In the genomic region with DNA sequence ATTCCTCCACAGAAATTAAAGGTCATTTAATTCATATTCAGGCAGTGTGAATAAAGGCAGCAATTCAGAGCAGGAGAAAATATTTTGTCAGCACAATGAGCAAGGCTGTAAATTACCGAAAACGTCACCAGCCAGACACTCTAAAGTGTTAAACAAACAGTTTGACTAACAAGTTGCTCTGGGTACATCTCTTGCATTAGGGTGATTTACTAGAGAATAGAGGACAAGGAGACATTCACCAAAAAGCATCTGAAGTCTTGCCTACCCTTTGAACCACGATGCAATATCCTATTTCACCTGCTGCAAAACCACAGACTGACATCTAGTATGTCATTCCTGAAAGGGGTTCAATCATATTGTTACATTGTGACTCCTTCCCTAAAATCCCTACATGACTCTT, we compare ENCODE assay signal across 19 cellular contexts. TPM values are rescaled to one million over a fixed set of nuclear protein-coding genes. Genes with fewer than 3 reads are reported as not detected.
A peak's percentile ranks its signal among the peaks of the same experiment; 100 is the strongest.
DNase-seq lines count a peak whose midpoint lies in the region; ATAC-seq, FAIRE-seq and TF ChIP-seq lines count a peak whose summit lies in the region.
"Had no signal": no experiment of that assay in that cellular context is flagged by ENCODE, and none has a peak within 500 bp of the region (broad histone marks: within the 10 kb centered on the region; RNA-seq: fewer than 3 reads in every experiment).

No MANE protein-coding gene starts in this region.

- no peak overlapping the region for H3K4me3 Mint-ChIP-seq in activated T-cell treated with anti-CD3 and anti-CD28 coated beads, Interleukin-2, amount 50 U/mL, for 4 hours
- H3K4me3 Mint-ChIP-seq: B cell; CD4-positive, alpha-beta T cell; T-helper 2 cell treated with Interferon-gamma antibody and Interleukin-4, amounts not matched to agents 5 μg/mL and 100 μg/mL, for 36 hours had no signal

- no peaks in the 10 kb centered on the region for H3K4me1 Mint-ChIP-seq in activated T-cell treated with anti-CD3 and anti-CD28 coated beads, Interleukin-2, amount 50 U/mL, for 4 hours (ENCODE audit: low read depth)
- H3K4me1 Mint-ChIP-seq: B cell had no signal

- H3K27me3 Mint-ChIP-seq in activated T-cell treated with anti-CD3 and anti-CD28 coated beads, Interleukin-2, amount 50 U/mL, for 4 hours (ENCODE audit: low read depth), result peaks cover 15% of the 10 kb centered on the region

- DNase-seq in DMS53 (lab: John Stamatoyannopoulos, UW) (peak; percentile 31), NCI-H1092 (lab: John Stamatoyannopoulos, UW) (peak; percentile 2), NCI-H510A (lab: John Stamatoyannopoulos, UW) (peak; percentile 10), bronchial epithelial cell (ENCODE audit: low read depth) (peak; percentile 5), AML-193 (lab: John Stamatoyannopoulos, UW) (no peak)
- no peak for DNase-seq in activated T-cell treated with anti-CD3 and anti-CD28 coated beads, Interleukin-2, amount 50 U/mL, for 4 hours
- DNase-seq: Calu3; CD4-positive, alpha-beta T cell; GDM1; NCI-H526; PC-9 had no signal

- ATAC-seq in activated T-cell treated with anti-CD3 and anti-CD28 coated beads, Interleukin-2, amount 50 U/mL, for 4 hours, result no peak
- no peak for ATAC-seq in HG02763 (IDR thresholded peaks at IDR 0.05; ENCODE audit: unreplicated experiment)

- FAIRE-seq in bronchial epithelial cell (lab: Jason Lieb, UNC), result no peak
- FAIRE-seq: GM12891, GM18507, H54 had no signal

- no peaks in the 10 kb centered on the region for H3K36me3 Mint-ChIP-seq in activated T-cell treated with anti-CD3 and anti-CD28 coated beads, Interleukin-2, amount 50 U/mL, for 4 hours (ENCODE audit: insufficient read depth)

- no peaks in the 10 kb centered on the region for H3K9me3 Mint-ChIP-seq in activated T-cell treated with anti-CD3 and anti-CD28 coated beads, Interleukin-2, amount 50 U/mL, for 4 hours
- H3K9me3 Mint-ChIP-seq: CD4-positive, alpha-beta T cell; T-helper 2 cell treated with Interferon-gamma antibody and Interleukin-4, amounts not matched to agents 5 μg/mL and 100 μg/mL, for 36 hours had no signal

- TF ChIP-seq CTCF in bronchial epithelial cell (IDR thresholded peaks at IDR 0.05; ENCODE audit: insufficient read depth, low read length, severe bottlenecking), result no peak

- H3K27me3 ChIP-seq in bronchial epithelial cell (ENCODE audit: control insufficient read depth, insufficient read depth, low read length), result peaks cover 2% of the 10 kb centered on the region

- H3K4me3 ChIP-seq in bronchial epithelial cell (ENCODE audit: low read depth, low read length), result no peak overlapping the region
- H3K4me3 ChIP-seq: PC-9 had no signal

- H3K36me3 ChIP-seq in bronchial epithelial cell (ENCODE audit: control insufficient read depth, insufficient read depth, low read length), result no peaks in the 10 kb centered on the region

RNA-seq across cellular contexts. Expression of a gene that starts 27.1 kb away (rescaled TPM):
- not detected in 2 replicates for total RNA-seq in bronchial epithelial cell
- total RNA-seq in activated T-cell treated with anti-CD3 and anti-CD28 coated beads, Interleukin-2, amount 50 U/mL, for 4 hours, result not detected
- total RNA-seq: B cell; Calu3; CD4-positive, alpha-beta T cell; LHCN-M2; PC-9; SK-MEL-5 had no signal

Comparison
In these comparisons a context has a peak if more than half of its experiments do, and no peak if none do; other contexts are left out.
1. DNase-seq: peak in DMS53 (single experiment), NCI-H1092 (single experiment), NCI-H510A (single experiment) and bronchial epithelial cell (single experiment); none in AML-193 (0 of 2) and activated T-cell treated with anti-CD3 and anti-CD28 coated beads, Interleukin-2, amount 50 U/mL, for 4 hours (single experiment).